In genomic region chr19:54959840-54960239, GRCh38 we compare ENCODE assay signal across 18 cellular contexts. TPM values are rescaled to one million over a fixed set of nuclear protein-coding genes. Genes with fewer than 3 reads are reported as not detected.
DNase-seq lines count a peak whose midpoint lies in the region; ATAC-seq, FAIRE-seq and TF ChIP-seq lines count a peak whose summit lies in the region.
"Had no signal": no experiment of that assay in that cellular context is flagged by ENCODE, and none has a peak within 500 bp of the region (broad histone marks: within the 10 kb centered on the region; RNA-seq: fewer than 3 reads in every experiment).

No MANE protein-coding gene starts in this region.

- BruUV-seq in K562 (replicated peaks; lab: Mats Ljungman, UMichigan), result no TSS peak

- in situ Hi-C loops in K562 (cut with MboI), result no loop called here

- H3K36me3 ChIP-seq in K562 (ENCODE audit: control insufficient read depth, insufficient read depth, low read length) (no peaks in the 10 kb centered on the region), aorta (ENCODE audit: control insufficient read depth in 1 of 2, insufficient read depth in 2 of 2, low read length in 1 of 2) (no peaks in the 10 kb centered on the region)
- H3K36me3 ChIP-seq: left ventricle myocardium inferior had no signal

- H4K20me1 ChIP-seq in K562 (replicated peaks; ENCODE audit: control insufficient read depth, insufficient read depth, low read length), result no peaks in the 10 kb centered on the region

- peak; percentile 93 for ATAC-seq in K562
- ATAC-seq in aorta (ENCODE audit: low FRiP score), result no peak
- ATAC-seq: CD8-positive, alpha-beta T cell had no signal

- POLR2A ChIA-PET in K562 (lab: Yijun Ruan, JAX), result interaction anchor here (0.6 to 0.8 kb wide), 2 partner anchors 126 to 512 kb away, joined by 3 to 6 read pairs; no protein-coding TSS in a partner anchor

- H3K27me3 ChIP-seq in K562 (ENCODE audit: control insufficient read depth in 2 of 2, insufficient read depth in 2 of 2, low read length in 2 of 2), result peaks cover 9 to 11% of the 10 kb centered on the region in 2 experiments; a peak in 3 of 5 replicates
- no peaks in the 10 kb centered on the region for H3K27me3 ChIP-seq in aorta (ENCODE audit: control insufficient read depth in 1 of 2, insufficient read depth in 2 of 2, low read length in 1 of 2)

- TF ChIP-seq CTCF in K562 (IDR thresholded peaks at IDR 0.05 in 2 of 3, conservative IDR thresholded peaks at IDR 0.05 in 1 of 3; ENCODE audit: insufficient read depth in 2 of 3, low read depth in 1 of 3, low read length in 3 of 3), result no peak

- H3K9ac ChIP-seq in K562 (ENCODE audit: insufficient read depth in 1 of 2, low read depth in 2 of 2, low read length in 2 of 2), result no peak overlapping the region

- H3K79me2 ChIP-seq in K562 (ENCODE audit: control insufficient read depth, insufficient read depth, low read length), result no peaks in the 10 kb centered on the region

- DNase-seq in GDM1 (lab: John Stamatoyannopoulos, UW), result peak; percentile 82
- peak; percentile 41 for DNase-seq in GM19239 (ENCODE audit: insufficient read length, low spot score)
- peak; percentile 47 to 89 for DNase-seq in NOMO-1 (lab: John Stamatoyannopoulos, UW; ENCODE audit: unreplicated experiment in 2 of 2)
- peak in 2 of 4 experiments; percentile 53 to 69 for DNase-seq in K562 (ENCODE audit: extremely low read depth in 1 of 4, low spot score in 3 of 4)
- no peak for DNase-seq in NCI-H345 treated with DMSO at 0.1 percent for 48 hours (lab: John Stamatoyannopoulos, UW; ENCODE audit: unreplicated experiment)
- no peak for DNase-seq in hippocampal formation (lab: John Stamatoyannopoulos, UW)
- DNase-seq in aorta, result no peak
- DNase-seq in NCI-H2227 treated with DMSO at 0.1 percent for 48 hours (lab: John Stamatoyannopoulos, UW), result no peak
- DNase-seq: anterior cingulate cortex; CD8-positive, alpha-beta T cell; effector memory CD4-positive, alpha-beta T cell; glutamatergic neuron; left ventricle myocardium inferior; NCI-H1105 treated with DMSO at 0.1 percent for 48 hours; nucleus accumbens; stimulated activated CD4-positive, alpha-beta T cell treated with anti-CD3 and anti-CD28 coated beads, Interleukin-12 subunit alpha, Interleukin-12 subunit beta, amount 100 ng/mL, for 4 hours; stimulated activated CD8-positive, alpha-beta memory T cell treated with anti-CD3 and anti-CD28 coated beads, Interleukin-4, amount 100 ng/mL, for 48 hours had no signal

- H3K4me1 ChIP-seq in K562 (replicated peaks in 1 of 2; ENCODE audit: control insufficient read depth in 2 of 2, insufficient read depth in 2 of 2, low read length in 2 of 2), result peaks cover 4 to 7% of the 10 kb centered on the region in 2 experiments; a peak in 4 of 5 replicates
- H3K4me1 ChIP-seq in aorta (ENCODE audit: control insufficient read depth in 1 of 2, insufficient read depth in 2 of 2, low read length in 2 of 2), result no peaks in the 10 kb centered on the region
- H3K4me1 ChIP-seq: left ventricle myocardium inferior had no signal

- intact Hi-C loops in K562 (cut with micrococcal nuclease) (no loop called here), aorta (cut with DNase I) (no loop called here)

- TF ChIP-seq RAD21 in K562 (CRISPR knock-in tag; conservative IDR thresholded peaks at IDR 0.05 in 1 of 2, IDR thresholded peaks at IDR 0.05 in 1 of 2), result peak in 1 of 2 experiments; percentile 12; a peak in 1 of 4 replicates

- H3K27ac ChIP-seq in K562 (ENCODE audit: extremely low read depth, low read depth, low read length), result no peak overlapping the region
- no peak overlapping the region for H3K27ac ChIP-seq in aorta (ENCODE audit: low read depth in 1 of 2, low read length in 2 of 2)
- H3K27ac ChIP-seq: left ventricle myocardium inferior had no signal

- TF ChIP-seq POLR2A in K562 (conservative IDR thresholded peaks at IDR 0.05), result no peak

- no peak overlapping the region for H3K4me2 ChIP-seq in K562 (ENCODE audit: insufficient read depth, low read length)

- H3K4me3 ChIP-seq in K562 (no peak overlapping the region), aorta (ENCODE audit: low read length in 2 of 2) (no peak overlapping the region)
- H3K4me3 ChIP-seq: left ventricle myocardium inferior had no signal

- peak; percentile 61 for TF ChIP-seq EP300 in K562 (IDR thresholded peaks at IDR 0.05; ENCODE audit: low read length)

- WGBS in K562 (ENCODE audit: insufficient coverage, low coverage, missing lambda C conversion rate), result 3% methylated on average over 8 of the region's 8 CpGs
- 74 to 77% methylated on average over 8 of the region's 8 CpGs for WGBS in aorta, 2 donors

- CTCF ChIA-PET in K562 (lab: Yijun Ruan, JAX; ENCODE audit: low intra/inter-chr PET ratio), result no interaction called here

- no peak overlapping the region for H2AFZ ChIP-seq in K562 (ENCODE audit: low read depth, low read length)

- H3K9me1 ChIP-seq in K562 (ENCODE audit: control insufficient read depth, insufficient read depth, low read length), result no peaks in the 10 kb centered on the region

- peak; percentile 55 for FAIRE-seq in GM19239 (lab: Jason Lieb, UNC)
- peak; percentile 90 for FAIRE-seq in K562 (lab: Jason Lieb, UNC)

- H3K9me3 ChIP-seq in K562 (replicated peaks; ENCODE audit: control insufficient read depth, insufficient read depth, low read depth, low read length) (no peaks in the 10 kb centered on the region), aorta (ENCODE audit: control insufficient read depth, low read length) (no peaks in the 10 kb centered on the region)
- H3K9me3 ChIP-seq: left ventricle myocardium inferior had no signal

TF ChIP-seq in K562, 482 proteins besides CTCF, POLR2A, EP300 and RAD21 (continues in another document):
- peak; percentile 55; the same call in 1 of the 2 replicates for TF ChIP-seq SMARCC2 (IDR thresholded peaks at IDR 0.05; ENCODE audit: low read depth)

RNA-seq across cellular contexts. Expression of gene NLRP2, which starts 6.3 kb away (rescaled TPM):
- total RNA-seq in K562 (2011; cell fraction: chromatin; rRNA removed; ENCODE audit: low replicate concordance), result 112 and 159 TPM in 2 replicates
- 75.3 and 84.4 TPM in 2 replicates for total RNA-seq in K562 (2011; cell fraction: nucleolus; rRNA removed)
- total RNA-seq in K562 (2011; cell fraction: nucleoplasm; rRNA removed), result 69.2 and 82.2 TPM in 2 replicates
- total RNA-seq in K562 (2014; rRNA removed), result 21.6 and 22.2 TPM in 2 replicates
- 24.2 and 25.5 TPM in 2 replicates for total RNA-seq in K562 (2014; rRNA removed; fragmentation: Illumina TruSeq; extraction: Trizol)
- total RNA-seq in K562 (2015; rRNA removed; fragmentation: Illumina TruSeq; extraction: Trizol), result 17.3 and 18.5 TPM in 2 replicates
- total RNA-seq in K562 (2021), result 33.2 and 36.2 TPM in 2 replicates
- polyA plus RNA-seq in K562 (2011; rRNA removed), result 59.3 and 65.5 TPM in 2 replicates
- polyA plus RNA-seq in K562 (2011; cell fraction: cytosol; rRNA removed), result 28.5 and 40.0 TPM in 2 replicates
- 79.9 and 89.0 TPM in 2 replicates for polyA plus RNA-seq in K562 (2011; cell fraction: nucleus; rRNA removed)
- polyA plus RNA-seq in K562 (2012), result 19.8 and 24.8 TPM in 2 replicates
- polyA plus RNA-seq in K562 (2014; fragmentation: Illumina TruSeq; extraction: Trizol), result 25.1 and 28.1 TPM in 2 replicates
- polyA plus RNA-seq in K562 (2014; fragmentation: Nextera tagmentation; extraction: Ambion mirVana), result 10 to 100 TPM; 10.1 to 11.9 TPM
- 25.0 and 29.9 TPM in 2 replicates for polyA plus RNA-seq in K562 (2014; rRNA removed)
- polyA minus RNA-seq in K562 (2011; rRNA and poly(A)+ RNA removed), result 50.6 and 66.3 TPM in 2 replicates
- polyA minus RNA-seq in K562 (2011; cell fraction: cytosol; rRNA and poly(A)+ RNA removed), result 22.9 and 31.5 TPM in 2 replicates
- polyA minus RNA-seq in K562 (2011; cell fraction: nucleus; rRNA and poly(A)+ RNA removed), result 22.8 and 38.0 TPM in 2 replicates
- 1 to 10 TPM in 1 of 2 donors, under 1 TPM in 1; 0.55 to 2.3 TPM for total RNA-seq in aorta
- polyA plus RNA-seq in aorta, result 1 to 10 TPM in 1 of 2 donors, under 1 TPM in 1; 0.08 to 5.1 TPM

RNA-seq across cellular contexts. Expression of gene NLRP7, which starts 12.5 kb away (rescaled TPM):
- total RNA-seq in K562 (2011; cell fraction: chromatin; rRNA removed; ENCODE audit: low replicate concordance), result 1.5 TPM in 1 of 2 replicates, not detected in the other
- total RNA-seq in K562 (2011; cell fraction: nucleolus; rRNA removed), result 1.3 TPM in 1 of 2 replicates, not detected in the other
- 1.9 TPM in 1 of 2 replicates, not detected in the other for total RNA-seq in K562 (2011; cell fraction: nucleoplasm; rRNA removed)
- total RNA-seq in K562 (2014; rRNA removed) (0.20 TPM in 1 of 2 replicates, not detected in the other), K562 (2014; rRNA removed; fragmentation: Illumina TruSeq; extraction: Trizol) (0.22 TPM in 1 of 2 replicates, not detected in the other), K562 (2015; rRNA removed; fragmentation: Illumina TruSeq; extraction: Trizol) (not detected in 2 replicates), K562 (2021) (0.18 TPM in 1 of 2 replicates, not detected in the other), aorta (not detected)
- polyA plus RNA-seq in K562 (2011; rRNA removed) (0.13 and 0.19 TPM in 2 replicates), K562 (2014; fragmentation: Illumina TruSeq; extraction: Trizol) (0.03 and 0.12 TPM in 2 replicates), K562 (2014; fragmentation: Nextera tagmentation; extraction: Ambion mirVana) (under 1 TPM; 0.04 to 0.06 TPM), K562 (2014; rRNA removed) (not detected in 2 replicates), aorta (not detected)
- polyA plus RNA-seq in K562 (2011; cell fraction: cytosol; rRNA removed), result 0.07 TPM in 1 of 2 replicates, not detected in the other
- polyA plus RNA-seq in K562 (2011; cell fraction: nucleus; rRNA removed), result 0.16 and 0.18 TPM in 2 replicates
- polyA plus RNA-seq in K562 (2012), result 0.17 TPM in 1 of 2 replicates, not detected in the other
- 0.84 TPM in 1 of 2 replicates, not detected in the other for polyA minus RNA-seq in K562 (2011; rRNA and poly(A)+ RNA removed)
- not detected in 2 replicates for polyA minus RNA-seq in K562 (2011; cell fraction: cytosol; rRNA and poly(A)+ RNA removed)
- not detected in 2 replicates for polyA minus RNA-seq in K562 (2011; cell fraction: nucleus; rRNA and poly(A)+ RNA removed)
- total RNA-seq: CD8-positive, alpha-beta T cell; left ventricle myocardium inferior had no signal

RNA-seq across cellular contexts. Expression of gene NCR1, which starts 53.9 kb away (rescaled TPM):
- 3.4 and 5.6 TPM in 2 replicates for total RNA-seq in K562 (2011; cell fraction: chromatin; rRNA removed; ENCODE audit: low replicate concordance)
- total RNA-seq in K562 (2011; cell fraction: nucleolus; rRNA removed), result 3.0 and 5.2 TPM in 2 replicates
- 2.2 and 4.0 TPM in 2 replicates for total RNA-seq in K562 (2011; cell fraction: nucleoplasm; rRNA removed)
- 1.2 and 1.9 TPM in 2 replicates for total RNA-seq in K562 (2014; rRNA removed)
- total RNA-seq in K562 (2014; rRNA removed; fragmentation: Illumina TruSeq; extraction: Trizol), result 0.70 and 1.4 TPM in 2 replicates
- total RNA-seq in K562 (2015; rRNA removed; fragmentation: Illumina TruSeq; extraction: Trizol), result 0.30 and 0.69 TPM in 2 replicates
- 0.92 and 1.5 TPM in 2 replicates for total RNA-seq in K562 (2021)
- polyA plus RNA-seq in K562 (2011; rRNA removed), result 3.1 TPM in 2 replicates
- 3.9 and 4.3 TPM in 2 replicates for polyA plus RNA-seq in K562 (2011; cell fraction: cytosol; rRNA removed)
- polyA plus RNA-seq in K562 (2011; cell fraction: nucleus; rRNA removed), result 2.1 TPM in 2 replicates
- 0.90 and 0.91 TPM in 2 replicates for polyA plus RNA-seq in K562 (2012)
- polyA plus RNA-seq in K562 (2014; fragmentation: Illumina TruSeq; extraction: Trizol), result 1.2 and 2.1 TPM in 2 replicates
- polyA plus RNA-seq in K562 (2014; fragmentation: Nextera tagmentation; extraction: Ambion mirVana), result under 1 TPM; 0.25 to 0.39 TPM
- 0.84 and 0.88 TPM in 2 replicates for polyA plus RNA-seq in K562 (2014; rRNA removed)
- 4.0 TPM in 2 replicates for polyA minus RNA-seq in K562 (2011; rRNA and poly(A)+ RNA removed)
- 2.6 and 3.0 TPM in 2 replicates for polyA minus RNA-seq in K562 (2011; cell fraction: cytosol; rRNA and poly(A)+ RNA removed)
- 1.8 and 3.9 TPM in 2 replicates for polyA minus RNA-seq in K562 (2011; cell fraction: nucleus; rRNA and poly(A)+ RNA removed)
- 1 to 10 TPM in 1 of 2 donors, under 1 TPM in 1; 0.72 to 1.0 TPM for total RNA-seq in aorta
- not detected for polyA plus RNA-seq in aorta
- total RNA-seq: T-helper 1 cell treated with Interleukin-12 subunit alpha and Interleukin-12 subunit beta and Interleukin-4 antibody, amounts not matched to agents 30 ng/mL and 1 ng/mL, for 36 hours had no signal

Comparison
In these comparisons a context has a peak if more than half of its experiments do, and no peak if none do; other contexts are left out.
1. DNase-seq: peak in GDM1 (single experiment), GM19239 (single experiment) and NOMO-1 (2 of 2); none in NCI-H345 treated with DMSO at 0.1 percent for 48 hours (single experiment), hippocampal formation (0 of 2), aorta (0 of 2) and NCI-H2227 treated with DMSO at 0.1 percent for 48 hours (single experiment).
2. RNA of gene NLRP2, which starts 6.3 kb away (total RNA-seq): 17.3 to 159 TPM in K562; 0.55 to 2.3 TPM in aorta; every median in the first group is over 4 times any median in the second.